26 cellular contexts compared by ENCODE assay signal in genomic region chr2:163175294-163175693, GRCh38.
"Had no signal": no experiment of that assay in that cellular context is flagged by ENCODE, and none has a peak within 500 bp of the region (broad histone marks: within the 10 kb centered on the region; RNA-seq: fewer than 3 reads in every experiment).

No MANE protein-coding gene starts in this region.

- H3K27ac Mint-ChIP-seq: dendritic cell treated with granulocyte-macrophage colony-stimulating factor and Interleukin-4, amounts not matched to agents 40 ng/mL and 50 ng/mL, for 4 days; endodermal cell; mesothelial cell of epicardium; naive thymus-derived CD8-positive, alpha-beta T cell; progenitor cell of endocrine pancreas; stimulated activated effector memory CD8-positive, alpha-beta T cell treated with anti-CD3 and anti-CD28 coated beads, Interleukin-12 subunit alpha, Interleukin-12 subunit beta, amount 100 ng/mL, for 72 hours had no signal

- H3K4me1 Mint-ChIP-seq: mesothelial cell of epicardium; naive thymus-derived CD8-positive, alpha-beta T cell; stimulated activated effector memory CD8-positive, alpha-beta T cell treated with anti-CD3 and anti-CD28 coated beads, Interleukin-12 subunit alpha, Interleukin-12 subunit beta, amount 100 ng/mL, for 72 hours had no signal

- H3K36me3 ChIP-seq: esophagus muscularis mucosa, left lung, neutrophil, pancreas, right atrium auricular region, stomach, thyroid gland, vagina had no signal

- H3K4me3 ChIP-seq: esophagus muscularis mucosa, hepatocyte, left lung, pancreas, right atrium auricular region, stomach, thyroid gland, vagina had no signal

- H3K27me3 Mint-ChIP-seq: naive thymus-derived CD8-positive, alpha-beta T cell; progenitor cell of endocrine pancreas had no signal

- H3K36me3 Mint-ChIP-seq: mesothelial cell of epicardium; naive thymus-derived CD8-positive, alpha-beta T cell; stimulated activated effector memory CD8-positive, alpha-beta T cell treated with anti-CD3 and anti-CD28 coated beads, Interleukin-12 subunit alpha, Interleukin-12 subunit beta, amount 100 ng/mL, for 72 hours had no signal

- H3K27me3 ChIP-seq: esophagus muscularis mucosa, foreskin keratinocyte, hepatocyte, left lung, neutrophil, right atrium auricular region, stomach, thyroid gland, vagina had no signal

- H3K9me3 ChIP-seq: esophagus muscularis mucosa, left lung, neutrophil, pancreas, right atrium auricular region, stomach, thyroid gland, vagina had no signal

- H3K9me3 Mint-ChIP-seq: dendritic cell treated with granulocyte-macrophage colony-stimulating factor and Interleukin-4, amounts not matched to agents 40 ng/mL and 50 ng/mL, for 4 days; endodermal cell; mesothelial cell of epicardium; naive thymus-derived CD8-positive, alpha-beta T cell had no signal

- DNase-seq: effector CD8-positive, alpha-beta T cell; endodermal cell; foreskin keratinocyte; head of caudate nucleus; kidney; left lung; mesenchymal stem cell; naive thymus-derived CD8-positive, alpha-beta T cell; pancreas; stimulated activated CD4-positive, alpha-beta T cell treated with anti-CD3 and anti-CD28 coated beads, Interleukin-2, amount 100 ng/mL, for 24 hours; stimulated activated CD4-positive, alpha-beta T cell treated with anti-CD3 and anti-CD28 coated beads, Interleukin-4, amount 100 ng/mL, for 24 hours; stimulated activated naive CD4-positive, alpha-beta T cell treated with Interleukin-2 at 50 U/mL for 16 hours; stomach; thyroid gland; trophoblast cell had no signal

- H3K27ac ChIP-seq: epithelial cell of prostate, esophagus muscularis mucosa, foreskin keratinocyte, hepatocyte, left lung, neutrophil, pancreas, right atrium auricular region, stomach, thyroid gland, vagina had no signal

- H3K4me3 Mint-ChIP-seq: dendritic cell treated with granulocyte-macrophage colony-stimulating factor and Interleukin-4, amounts not matched to agents 40 ng/mL and 50 ng/mL, for 4 days; endodermal cell; mesothelial cell of epicardium; naive thymus-derived CD8-positive, alpha-beta T cell; stimulated activated effector memory CD8-positive, alpha-beta T cell treated with anti-CD3 and anti-CD28 coated beads, Interleukin-12 subunit alpha, Interleukin-12 subunit beta, amount 100 ng/mL, for 72 hours had no signal

- ATAC-seq: foreskin keratinocyte; left lung; naive thymus-derived CD8-positive, alpha-beta T cell; pancreas; sciatic nerve; stimulated activated effector memory CD8-positive, alpha-beta T cell treated with anti-CD3 and anti-CD28 coated beads, Interleukin-12 subunit alpha, Interleukin-12 subunit beta, amount 100 ng/mL, for 72 hours had no signal

- H3K4me1 ChIP-seq: esophagus muscularis mucosa, foreskin keratinocyte, left lung, pancreas, right atrium auricular region, stomach, thyroid gland, vagina had no signal
